In genomic region chr6:11908706-11909105, GRCh38 we compare ENCODE assay signal across 4 cellular contexts.
"Had no signal": no experiment of that assay in that cellular context is flagged by ENCODE, and none has a peak within 500 bp of the region (broad histone marks: within the 10 kb centered on the region; RNA-seq: fewer than 3 reads in every experiment).

No MANE protein-coding gene starts in this region.

- DNase-seq: GM23248, H9, HCEC 1CT, IMR-90 had no signal

- H3K27ac ChIP-seq: GM23248 had no signal

- H3K9ac ChIP-seq: GM23248 had no signal

- H3K27ac Mint-ChIP-seq: H9 had no signal

- H2AFZ ChIP-seq: GM23248 had no signal

- H3K4me1 Mint-ChIP-seq: H9 had no signal

- H3K4me3 Mint-ChIP-seq: H9 had no signal

- H3K4me3 ChIP-seq: GM23248 had no signal
